In genomic region chr9:8456327-8456726, GRCh38 we compare ENCODE assay signal across 31 cellular contexts.
A peak's percentile ranks its signal among the peaks of the same experiment; 100 is the strongest.
DNase-seq lines count a peak whose midpoint lies in the region; ATAC-seq and TF ChIP-seq lines count a peak whose summit lies in the region.
"Had no signal": no experiment of that assay in that cellular context is flagged by ENCODE, and none has a peak within 500 bp of the region (broad histone marks: within the 10 kb centered on the region; RNA-seq: fewer than 3 reads in every experiment).

No MANE protein-coding gene starts in this region.

- H3K4me3 Mint-ChIP-seq in activated T-cell treated with anti-CD3 and anti-CD28 coated beads, Interleukin-2, amount 50 U/mL, for 24 hours, result no peak overlapping the region
- H3K4me3 Mint-ChIP-seq: activated CD8-positive, alpha-beta T cell treated with anti-CD3 and anti-CD28 coated beads for 36 hours; activated naive CD4-positive, alpha-beta T cell treated with anti-CD3 and anti-CD28 coated beads, Interleukin-2, amount 10 ng/mL, durations not matched to agents 7 days and 5 days; activated T-helper 17 cell treated with anti-CD3 and anti-CD28 coated beads, Interleukin-2, amount 50 U/mL, for 72 hours; CD4-positive, CD25-positive, alpha-beta regulatory T cell; stimulated activated naive CD8-positive, alpha-beta T cell treated with anti-CD3 and anti-CD28 coated beads, Interleukin-15, amount 100 ng/mL, for 72 hours had no signal

- peak; percentile 39 for ATAC-seq in Right ventricle myocardium superior (ENCODE audit: poor library complexity)
- ATAC-seq in omental fat pad (ENCODE audit: low FRiP score), result peak; percentile 94
- ATAC-seq: activated CD8-positive, alpha-beta T cell treated with anti-CD3 and anti-CD28 coated beads for 36 hours; activated T-helper 17 cell treated with anti-CD3 and anti-CD28 coated beads, Interleukin-2, amount 50 U/mL, for 72 hours; stimulated activated naive CD8-positive, alpha-beta T cell treated with anti-CD3 and anti-CD28 coated beads, Interleukin-15, amount 100 ng/mL, for 72 hours had no signal

- H3K9me3 Mint-ChIP-seq in activated T-cell treated with anti-CD3 and anti-CD28 coated beads, Interleukin-2, amount 50 U/mL, for 24 hours, result no peaks in the 10 kb centered on the region
- H3K9me3 Mint-ChIP-seq: activated CD8-positive, alpha-beta T cell treated with anti-CD3 and anti-CD28 coated beads for 36 hours; activated naive CD4-positive, alpha-beta T cell treated with anti-CD3 and anti-CD28 coated beads, Interleukin-2, amount 10 ng/mL, durations not matched to agents 7 days and 5 days; activated T-helper 17 cell treated with anti-CD3 and anti-CD28 coated beads, Interleukin-2, amount 50 U/mL, for 72 hours; stimulated activated naive CD8-positive, alpha-beta T cell treated with anti-CD3 and anti-CD28 coated beads, Interleukin-15, amount 100 ng/mL, for 72 hours had no signal

- intact Hi-C loops in Right ventricle myocardium superior (cut with DNase I) (no loop called here), cardiac septum (cut with DNase I) (no loop called here)

- no peak overlapping the region for H3K4me3 ChIP-seq in fibroblast of pulmonary artery (replicated peaks; ENCODE audit: low read depth, low read length)
- H3K4me3 ChIP-seq: heart right ventricle, lung, tibial artery had no signal

- TF ChIP-seq CTCF in fibroblast of pulmonary artery (IDR thresholded peaks at IDR 0.05; ENCODE audit: low read length, missing control alignments) (no peak), omental fat pad (IDR thresholded peaks at IDR 0.05) (no peak)

- H3K27ac Mint-ChIP-seq in activated T-cell treated with anti-CD3 and anti-CD28 coated beads, Interleukin-2, amount 50 U/mL, for 24 hours, result no peak overlapping the region
- H3K27ac Mint-ChIP-seq: activated CD8-positive, alpha-beta T cell treated with anti-CD3 and anti-CD28 coated beads for 36 hours; activated naive CD4-positive, alpha-beta T cell treated with anti-CD3 and anti-CD28 coated beads, Interleukin-2, amount 10 ng/mL, durations not matched to agents 7 days and 5 days; activated T-helper 17 cell treated with anti-CD3 and anti-CD28 coated beads, Interleukin-2, amount 50 U/mL, for 72 hours; CD4-positive, CD25-positive, alpha-beta regulatory T cell; stimulated activated naive CD8-positive, alpha-beta T cell treated with anti-CD3 and anti-CD28 coated beads, Interleukin-15, amount 100 ng/mL, for 72 hours had no signal

- no peaks in the 10 kb centered on the region for H3K4me1 Mint-ChIP-seq in activated T-cell treated with anti-CD3 and anti-CD28 coated beads, Interleukin-2, amount 50 U/mL, for 24 hours (ENCODE audit: low read depth)
- H3K4me1 Mint-ChIP-seq: activated naive CD4-positive, alpha-beta T cell treated with anti-CD3 and anti-CD28 coated beads, Interleukin-2, amount 10 ng/mL, durations not matched to agents 7 days and 5 days; activated T-helper 17 cell treated with anti-CD3 and anti-CD28 coated beads, Interleukin-2, amount 50 U/mL, for 72 hours; CD4-positive, CD25-positive, alpha-beta regulatory T cell; stimulated activated naive CD8-positive, alpha-beta T cell treated with anti-CD3 and anti-CD28 coated beads, Interleukin-15, amount 100 ng/mL, for 72 hours had no signal

- no peaks in the 10 kb centered on the region for H3K36me3 Mint-ChIP-seq in activated T-cell treated with anti-CD3 and anti-CD28 coated beads, Interleukin-2, amount 50 U/mL, for 24 hours (ENCODE audit: low read depth)
- H3K36me3 Mint-ChIP-seq: activated naive CD4-positive, alpha-beta T cell treated with anti-CD3 and anti-CD28 coated beads, Interleukin-2, amount 10 ng/mL, durations not matched to agents 7 days and 5 days; CD4-positive, CD25-positive, alpha-beta regulatory T cell had no signal

- DNase-seq in Right ventricle myocardium superior (no peak), cardiac septum (ENCODE audit: low spot score) (no peak), fibroblast of pulmonary artery (ENCODE audit: low read depth) (peak; percentile 1), omental fat pad (ENCODE audit: low spot score) (no peak), NCI-H82 (lab: John Stamatoyannopoulos, UW) (no peak), inferior parietal cortex (ENCODE audit: extremely low spot score) (no peak)
- no peak for DNase-seq in activated T-cell treated with anti-CD3 and anti-CD28 coated beads, Interleukin-2, amount 50 U/mL, for 24 hours
- DNase-seq in activated CD4-positive, alpha-beta T cell treated with anti-CD3 and anti-CD28 coated beads for 4 hours, result no peak
- DNase-seq: activated CD4-positive, alpha-beta T cell treated with anti-CD3 and anti-CD28 coated beads for 1 hour; activated CD8-positive, alpha-beta memory T cell treated with anti-CD3 and anti-CD28 coated beads, Interleukin-2, amount 50 U/mL, for 48 hours; activated CD8-positive, alpha-beta T cell treated with anti-CD3 and anti-CD28 coated beads for 36 hours; activated naive CD4-positive, alpha-beta T cell treated with anti-CD3 and anti-CD28 coated beads, Interleukin-2, amount 10 ng/mL, durations not matched to agents 7 days and 5 days; AML-193; brain microvascular endothelial cell; CD4-positive, CD25-positive, alpha-beta regulatory T cell; DMS79 treated with DMSO at 0.1 percent for 48 hours; foreskin melanocyte; GDM1; HCEC 1CT; heart right ventricle; IMR-90; kidney; NCI-H1436 treated with DMSO at 0.1 percent for 48 hours; NCI-H345; NCI-H69; SHP77 treated with DMSO at 0.1 percent for 48 hours; stimulated activated CD8-positive, alpha-beta memory T cell treated with anti-CD3 and anti-CD28 coated beads, Interleukin-4, amount 100 ng/mL, for 48 hours; stimulated activated naive CD8-positive, alpha-beta T cell treated with anti-CD3 and anti-CD28 coated beads, Interleukin-15, amount 100 ng/mL, for 72 hours; tibial artery had no signal

- H3K27me3 Mint-ChIP-seq in activated T-cell treated with anti-CD3 and anti-CD28 coated beads, Interleukin-2, amount 50 U/mL, for 24 hours, result peaks cover 2% of the 10 kb centered on the region
- H3K27me3 Mint-ChIP-seq: activated CD8-positive, alpha-beta T cell treated with anti-CD3 and anti-CD28 coated beads for 36 hours; activated naive CD4-positive, alpha-beta T cell treated with anti-CD3 and anti-CD28 coated beads, Interleukin-2, amount 10 ng/mL, durations not matched to agents 7 days and 5 days; CD4-positive, CD25-positive, alpha-beta regulatory T cell; stimulated activated naive CD8-positive, alpha-beta T cell treated with anti-CD3 and anti-CD28 coated beads, Interleukin-15, amount 100 ng/mL, for 72 hours had no signal
